26 cellular contexts compared by ENCODE assay signal in the genomic region with DNA sequence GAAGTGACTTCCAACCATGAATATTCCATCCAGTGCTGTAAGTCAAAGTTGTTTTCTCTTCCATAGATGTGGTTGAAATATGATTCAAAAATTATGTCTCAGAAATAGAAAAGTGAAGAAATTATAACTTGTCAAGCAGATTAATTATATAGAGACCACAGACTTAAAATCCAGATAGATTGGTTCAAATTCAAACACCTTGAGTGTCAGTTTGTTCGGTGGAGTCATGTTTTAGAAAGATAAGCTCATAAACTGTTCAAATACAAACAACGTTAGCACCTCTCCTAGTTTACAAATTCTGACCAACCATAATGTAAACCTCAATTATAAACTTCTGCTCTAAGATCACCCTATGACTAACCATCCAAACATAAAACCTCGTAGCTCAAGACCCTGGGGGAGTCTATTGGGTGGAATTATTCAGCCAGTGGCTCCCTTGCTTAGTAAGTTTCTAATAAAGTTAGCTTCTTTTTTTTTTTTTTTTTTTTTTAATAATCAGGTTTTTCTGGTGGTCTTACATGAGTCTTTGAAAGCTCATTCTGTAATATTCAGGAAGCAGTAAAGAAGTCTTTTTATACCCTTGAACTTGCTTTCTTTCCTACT. TPM values are rescaled to one million over a fixed set of nuclear protein-coding genes. Genes with fewer than 3 reads are reported as not detected.
"Had no signal": no experiment of that assay in that cellular context is flagged by ENCODE, and none has a peak within 500 bp of the region (broad histone marks: within the 10 kb centered on the region; RNA-seq: fewer than 3 reads in every experiment).

No MANE protein-coding gene starts in this region.

- H3K27me3 Mint-ChIP-seq: effector memory CD8-positive, alpha-beta T cell; stimulated activated naive CD8-positive, alpha-beta T cell treated with anti-CD3 and anti-CD28 coated beads, Interleukin-15, amount 100 ng/mL, for 72 hours had no signal

- H3K36me3 Mint-ChIP-seq: natural killer cell had no signal

- H3K27me3 ChIP-seq: esophagus squamous epithelium, pancreas, right lobe of liver, thyroid gland, vagina had no signal

- H3K4me1 ChIP-seq: pancreas, thyroid gland had no signal

- H3K4me3 Mint-ChIP-seq: effector memory CD8-positive, alpha-beta T cell; immature natural killer cell; natural killer cell; stimulated activated naive CD8-positive, alpha-beta T cell treated with anti-CD3 and anti-CD28 coated beads, Interleukin-15, amount 100 ng/mL, for 72 hours had no signal

- ATAC-seq: effector memory CD8-positive, alpha-beta T cell; left ventricle myocardium superior; lower lobe of right lung; natural killer cell; pancreas; stimulated activated naive CD8-positive, alpha-beta T cell treated with anti-CD3 and anti-CD28 coated beads, Interleukin-15, amount 100 ng/mL, for 72 hours had no signal

- FAIRE-seq: endometrium, frontal cortex, pancreas, small intestine had no signal

- H3K9me3 ChIP-seq: esophagus squamous epithelium, lower lobe of right lung, pancreas, right lobe of liver, thyroid gland, vagina had no signal

- H3K27ac ChIP-seq: coronary artery, esophagus squamous epithelium, lower lobe of right lung, pancreas, thyroid gland, vagina had no signal

- H3K27ac Mint-ChIP-seq: effector memory CD8-positive, alpha-beta T cell; immature natural killer cell; natural killer cell; stimulated activated naive CD8-positive, alpha-beta T cell treated with anti-CD3 and anti-CD28 coated beads, Interleukin-15, amount 100 ng/mL, for 72 hours had no signal

- DNase-seq: dermis blood vessel endothelial cell; effector memory CD8-positive, alpha-beta T cell; erythroblast; esophagus squamous epithelium; hypothalamus; immature natural killer cell; left ventricle myocardium superior; lower lobe of right lung; natural killer cell; occipital lobe; pancreas; retina; right lobe of liver; small intestine; stimulated activated CD4-positive, alpha-beta T cell treated with anti-CD3 and anti-CD28 coated beads, Interleukin-15, amount 100 ng/mL, for 24 hours; stimulated activated CD4-positive, alpha-beta T cell treated with anti-CD3 and anti-CD28 coated beads, Interleukin-4, amount 100 ng/mL, for 1 hour; stimulated activated CD8-positive, alpha-beta memory T cell treated with anti-CD3 and anti-CD28 coated beads, Interleukin-4, amount 100 ng/mL, for 48 hours; stimulated activated naive CD4-positive, alpha-beta T cell; stimulated activated naive CD8-positive, alpha-beta T cell treated with anti-CD3 and anti-CD28 coated beads, Interleukin-15, amount 100 ng/mL, for 72 hours; thyroid gland; trophoblast cell had no signal

- H3K4me3 ChIP-seq: coronary artery, esophagus squamous epithelium, lower lobe of right lung, pancreas, right lobe of liver, thyroid gland, vagina had no signal

- H3K9me3 Mint-ChIP-seq: effector memory CD8-positive, alpha-beta T cell; immature natural killer cell; stimulated activated naive CD8-positive, alpha-beta T cell treated with anti-CD3 and anti-CD28 coated beads, Interleukin-15, amount 100 ng/mL, for 72 hours had no signal

- H3K36me3 ChIP-seq: esophagus squamous epithelium, lower lobe of right lung, pancreas, right lobe of liver, thyroid gland, vagina had no signal

RNA-seq across cellular contexts. Expression of a gene that starts 52.6 kb away (rescaled TPM):
- polyA plus RNA-seq: neural cell had no signal
